In the genomic region with DNA sequence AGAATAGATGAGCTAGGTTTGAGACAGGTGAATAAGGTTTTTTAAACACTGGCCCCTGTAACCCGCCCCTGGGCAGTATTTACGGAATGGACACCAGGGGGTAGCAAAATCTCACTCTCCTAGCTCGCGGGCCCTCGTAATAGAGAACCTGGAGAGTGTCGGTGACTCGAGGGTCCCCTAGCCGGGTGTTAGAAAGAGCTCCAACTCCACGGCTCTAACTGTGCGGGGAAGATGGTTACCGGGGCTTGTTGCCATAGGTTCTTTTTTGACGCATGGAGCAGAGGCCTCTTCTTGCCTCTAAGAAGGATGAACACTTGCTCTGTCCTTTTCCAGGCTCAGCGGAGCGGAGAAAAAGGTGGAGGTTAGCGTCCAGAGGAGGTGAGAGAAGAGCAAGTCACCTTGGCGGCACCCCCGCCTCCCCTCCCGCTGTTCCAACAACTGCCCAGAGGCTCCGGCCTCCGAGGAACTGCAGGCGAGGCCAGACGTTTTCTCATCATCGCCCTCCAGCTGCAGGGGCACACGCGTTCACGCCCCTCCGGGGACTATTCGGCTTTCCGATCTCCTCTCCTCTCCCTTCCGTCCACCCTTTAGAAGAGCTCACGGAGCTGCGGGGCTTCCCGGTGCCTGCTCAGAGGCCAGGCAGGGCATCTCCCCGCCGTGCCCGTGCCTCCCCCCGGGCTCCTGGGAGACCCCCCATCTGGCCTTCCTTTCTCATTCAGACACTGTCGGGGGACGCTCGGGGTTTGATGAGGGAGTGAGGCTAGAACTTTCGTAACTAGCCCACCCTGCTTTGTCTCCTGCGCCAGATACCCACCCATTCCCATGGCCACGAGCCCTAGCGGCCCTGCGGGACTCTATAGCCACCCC, we compare ENCODE assay signal across 9 cellular contexts. TPM values are rescaled to one million over a fixed set of nuclear protein-coding genes. Genes with fewer than 3 reads are reported as not detected.
A peak's percentile ranks its signal among the peaks of the same experiment; 100 is the strongest.
DNase-seq lines count a peak whose midpoint lies in the region; ATAC-seq, FAIRE-seq and TF ChIP-seq lines count a peak whose summit lies in the region.
"Had no signal": no experiment of that assay in that cellular context is flagged by ENCODE, and none has a peak within 500 bp of the region (broad histone marks: within the 10 kb centered on the region; RNA-seq: fewer than 3 reads in every experiment).

No MANE protein-coding gene starts in this region.

- no peaks in the 10 kb centered on the region for H3K36me3 Mint-ChIP-seq in stimulated activated memory B cell treated with anti-CD40 and anti-IgM and Interleukin-4, amounts not matched to agents 10 μg/mL and 1 μg/mL and 100 μg/mL, for 72 hours

- TF ChIP-seq EP300 in A549 (IDR thresholded peaks at IDR 0.05): no peak

- DNase-seq in A549 (ENCODE audit: low read depth in 1 of 2, low spot score in 1 of 2) (peak; percentile 53 to 73), NCI-H2227 (lab: John Stamatoyannopoulos, UW; ENCODE audit: unreplicated experiment) (peak; percentile 75), lung (ENCODE audit: low spot score) (peak; percentile 69)
- peak; percentile 45 for DNase-seq in activated CD4-positive, alpha-beta T cell treated with anti-CD3 and anti-CD28 coated beads for 1 hour
- peak; percentile 25 for DNase-seq in effector CD8-positive, alpha-beta T cell (lab: John Stamatoyannopoulos, UW)

- peak in 1 of 2 experiments; percentile 62; a peak in 3 of 6 replicates for ATAC-seq in A549
- ATAC-seq in lung (ENCODE audit: insufficient read depth, low FRiP score): no peak
- ATAC-seq in stimulated activated memory B cell treated with anti-CD40 and anti-IgM and Interleukin-4, amounts not matched to agents 10 μg/mL and 1 μg/mL and 100 μg/mL, for 72 hours: peak; percentile 61
- ATAC-seq in HG02885 (IDR thresholded peaks at IDR 0.05; ENCODE audit: poor library complexity, unreplicated experiment): no peak

- H3K4me1 ChIP-seq in A549 (peaks cover 29% of the 10 kb centered on the region), lung (ENCODE audit: control insufficient read depth in 2 of 2, insufficient read depth in 2 of 2, low read length in 2 of 2) (no peaks in the 10 kb centered on the region)

- H3K9me3 ChIP-seq in A549 (no peaks in the 10 kb centered on the region), lung (ENCODE audit: control insufficient read depth in 2 of 2, insufficient read depth in 1 of 2, low read length in 1 of 2) (no peaks in the 10 kb centered on the region)

- H3K27ac Mint-ChIP-seq in stimulated activated memory B cell treated with anti-CD40 and anti-IgM and Interleukin-4, amounts not matched to agents 10 μg/mL and 1 μg/mL and 100 μg/mL, for 72 hours: peak overlapping the region; percentile 60

- TF ChIP-seq POLR2A in A549 (IDR thresholded peaks at IDR 0.05; ENCODE audit: low read length): no peak

- no peaks in the 10 kb centered on the region for H3K9me3 Mint-ChIP-seq in stimulated activated memory B cell treated with anti-CD40 and anti-IgM and Interleukin-4, amounts not matched to agents 10 μg/mL and 1 μg/mL and 100 μg/mL, for 72 hours

- H3K27ac ChIP-seq in A549 (peak overlapping the region in 1 of 2 experiments; percentile 95; a peak in 2 of 6 replicates), lung (ENCODE audit: low read depth in 1 of 2, low read length in 1 of 2) (peak overlapping the region in 1 of 2 donors; percentile 83)

- H3K4me1 Mint-ChIP-seq in stimulated activated memory B cell treated with anti-CD40 and anti-IgM and Interleukin-4, amounts not matched to agents 10 μg/mL and 1 μg/mL and 100 μg/mL, for 72 hours: peaks cover 42% of the 10 kb centered on the region

- peaks cover 54% of the 10 kb centered on the region for H3K27me3 Mint-ChIP-seq in stimulated activated memory B cell treated with anti-CD40 and anti-IgM and Interleukin-4, amounts not matched to agents 10 μg/mL and 1 μg/mL and 100 μg/mL, for 72 hours

- peak overlapping the region; percentile 80 for H3K4me3 Mint-ChIP-seq in stimulated activated memory B cell treated with anti-CD40 and anti-IgM and Interleukin-4, amounts not matched to agents 10 μg/mL and 1 μg/mL and 100 μg/mL, for 72 hours

- POLR2A ChIA-PET in A549 (lab: Yijun Ruan, JAX): interaction anchor here (0.6 to 1.4 kb wide), 5 partner anchors 9 to 54 kb away, joined by 3 to 11 read pairs (median 4); no protein-coding TSS in a partner anchor

- peak overlapping the region; percentile 99 for H3K4me2 ChIP-seq in A549

- WGBS in A549 (ENCODE audit: missing lambda C conversion rate): 54% methylated on average over 44 of the region's 45 CpGs
- WGBS in lung, 2 donors: 3% methylated on average over 43 to 45 of the region's 45 CpGs

- H3K4me3 ChIP-seq in A549 (no peak overlapping the region), GM12875 (ENCODE audit: low read depth, low read length) (no peak overlapping the region), lung (no peak overlapping the region)

- FAIRE-seq in A549 (lab: Jason Lieb, UNC): no peak

- CTCF ChIA-PET in A549 (lab: Yijun Ruan, JAX): interaction anchor here (0.6 to 9.5 kb wide), 32 partner anchors 10 to 384 kb away, joined by 3 to 251 read pairs (median 6); partner anchors contain the start of genes RNASE4, RNASE8, TMEM253 and ZNF219

- H3K36me3 ChIP-seq in lung (ENCODE audit: control insufficient read depth in 2 of 2, insufficient read depth in 2 of 2, low read length in 2 of 2): no peaks in the 10 kb centered on the region

- peak; percentile 72 to 76 for TF ChIP-seq RAD21 in A549 (conservative IDR thresholded peaks at IDR 0.05 in 1 of 2, IDR thresholded peaks at IDR 0.05 in 1 of 2)

- H3K27me3 ChIP-seq in lung (ENCODE audit: control insufficient read depth, insufficient read depth): no peaks in the 10 kb centered on the region

- TF ChIP-seq CTCF in A549 (IDR thresholded peaks at IDR 0.05): peak; percentile 59
- peak; percentile 26; the same call in 1 of the 2 replicates for TF ChIP-seq CTCF in GM12875 (IDR thresholded peaks at IDR 0.05; ENCODE audit: borderline replicate concordance, insufficient read depth, low read depth, low read length)
- peak; percentile 46 for TF ChIP-seq CTCF in lung (IDR thresholded peaks at IDR 0.05; ENCODE audit: control extremely low read depth, extremely low read depth)

TF ChIP-seq in A549, 52 proteins besides CTCF, POLR2A, EP300 and RAD21:
- TF ChIP-seq SMC3 (IDR thresholded peaks at IDR 0.05) (peak; percentile 67), CBX2 (IDR thresholded peaks at IDR 0.05; ENCODE audit: borderline replicate concordance, low read depth) (no peak)

RNA-seq across cellular contexts. Expression of gene ARHGEF40, which starts 1.4 kb away (rescaled TPM):
- polyA plus RNA-seq in A549 (2011; rRNA removed) (7.8 and 12.9 TPM in 2 replicates), A549 (2017; fragmentation: RNase III; extraction: RNeasy Plus Mini Kit Qiagen cat#74134 plus additional on column Dnase treatment) (7.9 to 9.9 TPM (median 9.6 TPM) in 3 replicates), lung (10 to 100 TPM; 13.1 to 17.8 TPM)
- 11.9 and 15.3 TPM in 2 replicates for polyA plus RNA-seq in A549 (2012; cell fraction: cytosol; rRNA removed)
- polyA plus RNA-seq in A549 (2012; cell fraction: nucleus; rRNA removed): 33.3 and 42.3 TPM in 2 replicates
- polyA minus RNA-seq in A549 (2011; rRNA and poly(A)+ RNA removed): 17.8 and 19.7 TPM in 2 replicates
- 10 to 100 TPM; 36.7 to 48.6 TPM for total RNA-seq in lung

RNA-seq across cellular contexts. Expression of gene RNASE8, which starts 11.1 kb away (rescaled TPM):
- polyA plus RNA-seq in A549 (2011; rRNA removed) (not detected in 2 replicates), A549 (2017; fragmentation: RNase III; extraction: RNeasy Plus Mini Kit Qiagen cat#74134 plus additional on column Dnase treatment) (not detected in 3 replicates), lung (not detected)
- not detected in 2 replicates for polyA plus RNA-seq in A549 (2012; cell fraction: cytosol; rRNA removed)
- polyA plus RNA-seq in A549 (2012; cell fraction: nucleus; rRNA removed): not detected in 2 replicates
- polyA minus RNA-seq in A549 (2011; rRNA and poly(A)+ RNA removed): not detected in 2 replicates
- total RNA-seq in lung: not detected
- total RNA-seq: renal cortical epithelial cell had no signal

RNA-seq across cellular contexts. Expression of gene RNASE7, which starts 26.6 kb away (rescaled TPM):
- polyA plus RNA-seq in A549 (2011; rRNA removed) (not detected in 2 replicates), A549 (2017; fragmentation: RNase III; extraction: RNeasy Plus Mini Kit Qiagen cat#74134 plus additional on column Dnase treatment) (not detected in 3 replicates), lung (under 1 TPM; 0.13 to 0.18 TPM)
- polyA plus RNA-seq in A549 (2012; cell fraction: cytosol; rRNA removed): not detected in 2 replicates
- polyA plus RNA-seq in A549 (2012; cell fraction: nucleus; rRNA removed): not detected in 2 replicates
- not detected in 2 replicates for polyA minus RNA-seq in A549 (2011; rRNA and poly(A)+ RNA removed)
- not detected for total RNA-seq in lung
- total RNA-seq: renal cortical epithelial cell had no signal

RNA-seq across cellular contexts. Expression of gene ZNF219, which starts 29.7 kb away (rescaled TPM):
- polyA plus RNA-seq in A549 (2011; rRNA removed) (17.3 and 18.5 TPM in 2 replicates), A549 (2017; fragmentation: RNase III; extraction: RNeasy Plus Mini Kit Qiagen cat#74134 plus additional on column Dnase treatment) (21.5 to 31.0 TPM (median 29.8 TPM) in 3 replicates), lung (10 to 100 TPM; 21.6 to 38.3 TPM)
- polyA plus RNA-seq in A549 (2012; cell fraction: cytosol; rRNA removed): 27.7 and 44.4 TPM in 2 replicates
- 69.3 and 96.5 TPM in 2 replicates for polyA plus RNA-seq in A549 (2012; cell fraction: nucleus; rRNA removed)
- 14.0 and 17.0 TPM in 2 replicates for polyA minus RNA-seq in A549 (2011; rRNA and poly(A)+ RNA removed)
- total RNA-seq in lung: 10 to 100 TPM in 1 of 2 donors, 1 to 10 TPM in 1; 8.0 to 48.5 TPM

RNA-seq across cellular contexts. Expression of gene TMEM253, which starts 32.1 kb away (rescaled TPM):
- 0.81 and 1.0 TPM in 2 replicates for polyA plus RNA-seq in A549 (2011; rRNA removed)
- 0.33 and 0.45 TPM in 2 replicates for polyA plus RNA-seq in A549 (2012; cell fraction: cytosol; rRNA removed)
- polyA plus RNA-seq in A549 (2012; cell fraction: nucleus; rRNA removed): 0.55 and 0.61 TPM in 2 replicates
- 0.54 to 0.83 TPM (median 0.64 TPM) in 3 replicates for polyA plus RNA-seq in A549 (2017; fragmentation: RNase III; extraction: RNeasy Plus Mini Kit Qiagen cat#74134 plus additional on column Dnase treatment)
- polyA minus RNA-seq in A549 (2011; rRNA and poly(A)+ RNA removed): 0.45 and 0.73 TPM in 2 replicates
- total RNA-seq in lung: under 1 TPM; 0.20 to 0.52 TPM
- under 1 TPM; 0.24 to 0.43 TPM for polyA plus RNA-seq in lung

Comparison
In these comparisons a context has a peak if more than half of its experiments do, and no peak if none do; other contexts are left out.
1. DNase-seq: peak in every context shown above with its lines; median percentile 75 in NCI-H2227; 69 in lung; 63 in A549; 45 in activated CD4-positive, alpha-beta T cell treated with anti-CD3 and anti-CD28 coated beads for 1 hour; 25 in effector CD8-positive, alpha-beta T cell.